In genomic region chr13:95503662-95504061, GRCh38 we compare ENCODE assay signal across 15 cellular contexts. TPM values are rescaled to one million over a fixed set of nuclear protein-coding genes. Genes with fewer than 3 reads are reported as not detected.
"Had no signal": no experiment of that assay in that cellular context is flagged by ENCODE, and none has a peak within 500 bp of the region (broad histone marks: within the 10 kb centered on the region; RNA-seq: fewer than 3 reads in every experiment).

No MANE protein-coding gene starts in this region.

- H3K36me3 ChIP-seq: esophagus muscularis mucosa, prostate gland had no signal

- DNase-seq: activated CD4-positive, alpha-beta memory T cell treated with anti-CD3 and anti-CD28 coated beads, Interleukin-2, amount 10 ng/mL, durations not matched to agents 7 days and 5 days; activated CD4-positive, alpha-beta T cell treated with anti-CD3 and anti-CD28 coated beads for 4 hours; activated effector memory CD4-positive, alpha-beta T cell treated with anti-CD3 and anti-CD28 coated beads, Interleukin-2, amount 50 U/mL, for 16 hours; activated T-cell treated with anti-CD3 and anti-CD28 coated beads, Interleukin-2, amount 50 U/mL, for 48 hours; amniotic stem cell; effector CD4-positive, alpha-beta T cell; midbrain; right cardiac atrium; small intestine; stimulated activated naive CD8-positive, alpha-beta T cell treated with anti-CD3 and anti-CD28 coated beads, Interleukin-15, amount 100 ng/mL, for 72 hours had no signal

- H3K4me3 ChIP-seq: coronary artery, esophagus muscularis mucosa, prostate gland had no signal

- FAIRE-seq: islet of Langerhans, small intestine had no signal

- H3K4me1 ChIP-seq: esophagus muscularis mucosa, prostate gland had no signal

- ATAC-seq: right cardiac atrium; stimulated activated naive CD8-positive, alpha-beta T cell treated with anti-CD3 and anti-CD28 coated beads, Interleukin-15, amount 100 ng/mL, for 72 hours had no signal

- H3K9me3 ChIP-seq: prostate gland had no signal

- H3K27ac ChIP-seq: coronary artery, esophagus muscularis mucosa, prostate gland had no signal

RNA-seq across cellular contexts. Expression of gene CLDN10, which starts 48.9 kb away (rescaled TPM):
- total RNA-seq: activated CD4-positive, alpha-beta memory T cell treated with anti-CD3 and anti-CD28 coated beads, Interleukin-2, amount 10 ng/mL, durations not matched to agents 7 days and 5 days; osteoblast had no signal
